Comparison of ENCODE assay signal across 1 cellular context in genomic region chr19:1446713-1447564, GRCh38.
A peak's percentile ranks its signal among the peaks of the same experiment; 100 is the strongest.
TF ChIP-seq lines count a peak whose summit lies in the region.

No MANE protein-coding gene starts in this region.

TF ChIP-seq in K562, 482 proteins besides CTCF, POLR2A, EP300 and RAD21 (continued from another document):
- TF ChIP-seq FIP1L1 (IDR thresholded peaks at IDR 0.05; ENCODE audit: low read depth, low read length, poor library complexity, severe bottlenecking) (no peak), XRCC4 (IDR thresholded peaks at IDR 0.05; ENCODE audit: extremely low read depth, insufficient read depth, insufficient read length) (no peak), ZNF224 (CRISPR knock-in tag; IDR thresholded peaks at IDR 0.05) (0 out of 2 replicates have a peak, but pooled peaks have one; percentile 50), RHOXF2B (CRISPR knock-in tag; conservative IDR thresholded peaks at IDR 0.05) (no peak), ZKSCAN8 (CRISPR knock-in tag; IDR thresholded peaks at IDR 0.05) (no peak), HOMEZ (CRISPR knock-in tag; IDR thresholded peaks at IDR 0.05) (no peak), ZNF217 (CRISPR knock-in tag; IDR thresholded peaks at IDR 0.05) (no peak), SREBF1 (IDR thresholded peaks at IDR 0.05; ENCODE audit: borderline replicate concordance, low read depth, low read length) (no peak), PYGO2 (tag; IDR thresholded peaks at IDR 0.05) (no peak)
